ENCODE assay signal across 8 cellular contexts in genomic region chr1:1399870-1400575, GRCh38. TPM values are rescaled to one million over a fixed set of nuclear protein-coding genes. Genes with fewer than 3 reads are reported as not detected.
DNase-seq lines count a peak whose midpoint lies in the region; ATAC-seq, FAIRE-seq and TF ChIP-seq lines count a peak whose summit lies in the region.

No MANE protein-coding gene starts in this region.

- H3K27ac ChIP-seq in A549 (peak overlapping the region; percentile 87 to 99), Peyer's patch (peak overlapping the region; percentile 81 to 87 (median 84)), endodermal cell (ENCODE audit: low read depth, low read length) (peak overlapping the region; percentile 51)

- WGBS in A549 (ENCODE audit: missing lambda C conversion rate): 10% methylated on average over 16 of the region's 34 CpGs
- 10 to 15% methylated on average over 12 to 34 of the region's 34 CpGs for whole genome bisulfite sequencing in endodermal cell (ENCODE audit: insufficient coverage in 1 of 2, insufficient read length in 1 of 2), 2 experiments

- TF ChIP-seq POLR2A in A549 (IDR thresholded peaks at IDR 0.05; ENCODE audit: low read length) (peak; percentile 13; the same call in 1 of the 2 replicates), Peyer's patch (IDR thresholded peaks at IDR 0.05) (no peak)

- no peak for TF ChIP-seq EP300 in A549 (IDR thresholded peaks at IDR 0.05)

- FAIRE-seq in A549 (lab: Jason Lieb, UNC): no peak

- CTCF ChIA-PET in A549 (lab: Yijun Ruan, JAX): interaction anchor here (0.6 to 2.4 kb wide), 7 partner anchors 12 to 105 kb away, joined by 3 to 8 read pairs (median 6); no protein-coding TSS in a partner anchor

- H3K4me2 ChIP-seq in A549: peak overlapping the region; percentile 79

- H3K27ac Mint-ChIP-seq in endodermal cell: peak overlapping the region; percentile 93
- peak overlapping the region; percentile 71 to 91 for H3K27ac Mint-ChIP-seq in natural killer cell treated with Interleukin-12 subunit alpha and Interleukin-12 subunit beta and Interleukin-15 and Interleukin-18, amount 100 ng/mL, for 72 hours

- no peak for TF ChIP-seq RAD21 in A549 (conservative IDR thresholded peaks at IDR 0.05 in 1 of 2, IDR thresholded peaks at IDR 0.05 in 1 of 2)

- H3K27me3 ChIP-seq in Peyer's patch (no peaks in the 10 kb centered on the region), endodermal cell (ENCODE audit: control insufficient read depth, insufficient read depth, low read length, poor library complexity, severe bottlenecking) (no peaks in the 10 kb centered on the region)

- H3K36me3 Mint-ChIP-seq in endodermal cell (ENCODE audit: low read depth): peaks cover 66% of the 10 kb centered on the region
- peaks cover 19% of the 10 kb centered on the region for H3K36me3 Mint-ChIP-seq in natural killer cell treated with Interleukin-12 subunit alpha and Interleukin-12 subunit beta and Interleukin-15 and Interleukin-18, amount 100 ng/mL, for 72 hours

- DNase-seq in A549 (ENCODE audit: low read depth in 1 of 2, low spot score in 1 of 2): no peak
- peak in 1 of 3 donors; percentile 52 for DNase-seq in Peyer's patch
- peak; percentile 65 for DNase-seq in endodermal cell
- no peak for DNase-seq in natural killer cell treated with Interleukin-12 subunit alpha and Interleukin-12 subunit beta and Interleukin-15 and Interleukin-18, amount 100 ng/mL, for 72 hours (ENCODE audit: low spot score)
- DNase-seq in C1 segment of cervical spinal cord (lab: John Stamatoyannopoulos, UW): no peak
- DNase-seq in NCI-H2081 (lab: John Stamatoyannopoulos, UW): no peak
- DNase-seq in central memory CD4-positive, alpha-beta T cell: no peak

- no peaks in the 10 kb centered on the region for H3K27me3 Mint-ChIP-seq in endodermal cell (ENCODE audit: insufficient read depth)
- no peaks in the 10 kb centered on the region for H3K27me3 Mint-ChIP-seq in natural killer cell treated with Interleukin-12 subunit alpha and Interleukin-12 subunit beta and Interleukin-15 and Interleukin-18, amount 100 ng/mL, for 72 hours

- peaks cover 0 to 68% (median 0%) of the 10 kb centered on the region in 3 donors for H3K36me3 ChIP-seq in Peyer's patch
- peaks cover 67% of the 10 kb centered on the region for H3K36me3 ChIP-seq in endodermal cell (ENCODE audit: control insufficient read depth, insufficient read depth, low read length)

- H3K4me3 Mint-ChIP-seq in endodermal cell: peak overlapping the region; percentile 88
- peak overlapping the region; percentile 88 for H3K4me3 Mint-ChIP-seq in natural killer cell treated with Interleukin-12 subunit alpha and Interleukin-12 subunit beta and Interleukin-15 and Interleukin-18, amount 100 ng/mL, for 72 hours

- H3K9me3 ChIP-seq in A549: no peaks in the 10 kb centered on the region
- no peaks in the 10 kb centered on the region for H3K9me3 ChIP-seq in Peyer's patch
- no peaks in the 10 kb centered on the region for H3K9me3 ChIP-seq in endodermal cell (ENCODE audit: control insufficient read depth, low read length)

- peaks cover 29% of the 10 kb centered on the region for H3K4me1 ChIP-seq in A549
- peaks cover 3 to 33% (median 13%) of the 10 kb centered on the region in 4 donors for H3K4me1 ChIP-seq in Peyer's patch
- H3K4me1 ChIP-seq in endodermal cell (ENCODE audit: control insufficient read depth, insufficient read depth, low read length): peaks cover 20% of the 10 kb centered on the region

- POLR2A ChIA-PET in A549 (lab: Yijun Ruan, JAX): interaction anchor here (1.0 to 1.7 kb wide), 2 partner anchors 25 to 31 kb away, joined by 3 to 20 read pairs; partner anchors contain the start of gene AURKAIP1

- peak overlapping the region; percentile 81 for H3K9ac ChIP-seq in endodermal cell (ENCODE audit: extremely low read depth, low read length, poor library complexity, severe bottlenecking)

- no peaks in the 10 kb centered on the region for H3K9me3 Mint-ChIP-seq in endodermal cell
- no peaks in the 10 kb centered on the region for H3K9me3 Mint-ChIP-seq in natural killer cell treated with Interleukin-12 subunit alpha and Interleukin-12 subunit beta and Interleukin-15 and Interleukin-18, amount 100 ng/mL, for 72 hours

- H3K4me3 ChIP-seq in A549 (peak overlapping the region; percentile 96), Peyer's patch (peak overlapping the region; percentile 83 to 95 (median 92)), endodermal cell (ENCODE audit: low read length) (peak overlapping the region; percentile 95)

- ATAC-seq in A549: peak; percentile 6 to 19; a peak in 5 of 6 replicates
- peak; percentile 3 for ATAC-seq in GM18868 (IDR thresholded peaks at IDR 0.05; ENCODE audit: unreplicated experiment)
- peak in 1 of 2 donors; percentile 1 for ATAC-seq in natural killer cell treated with Interleukin-12 subunit alpha and Interleukin-12 subunit beta and Interleukin-15 and Interleukin-18, amount 100 ng/mL, for 72 hours

- TF ChIP-seq CTCF in A549 (IDR thresholded peaks at IDR 0.05): no peak
- TF ChIP-seq CTCF in Peyer's patch (IDR thresholded peaks at IDR 0.05): no peak
- TF ChIP-seq CTCF in endodermal cell (conservative IDR thresholded peaks at IDR 0.05): no peak

- peaks cover 25% of the 10 kb centered on the region for H3K4me1 Mint-ChIP-seq in endodermal cell
- peaks cover 33 to 36% of the 10 kb centered on the region in 2 donors for H3K4me1 Mint-ChIP-seq in natural killer cell treated with Interleukin-12 subunit alpha and Interleukin-12 subunit beta and Interleukin-15 and Interleukin-18, amount 100 ng/mL, for 72 hours (ENCODE audit: low read depth in 2 of 2)

TF ChIP-seq in A549, 52 proteins besides CTCF, POLR2A, EP300 and RAD21 (continues in another document):
- TF ChIP-seq NFE2L2 (conservative IDR thresholded peaks at IDR 0.05; ENCODE audit: low read length): 0 out of 2 replicates have a peak, but pooled peaks have one; percentile 12
- no peak for TF ChIP-seq NR3C1 (IDR thresholded peaks at IDR 0.05)

RNA-seq across cellular contexts. Expression of gene CCNL2, which starts 0.9 kb away (rescaled TPM):
- polyA plus RNA-seq in A549 (2011; rRNA removed): 111 TPM in 2 replicates
- 63.8 and 64.7 TPM in 2 replicates for polyA plus RNA-seq in A549 (2012; cell fraction: cytosol; rRNA removed)
- 470 and 556 TPM in 2 replicates for polyA plus RNA-seq in A549 (2012; cell fraction: nucleus; rRNA removed)
- 80.3 to 93.3 TPM (median 85.5 TPM) in 3 replicates for polyA plus RNA-seq in A549 (2017; fragmentation: RNase III; extraction: RNeasy Plus Mini Kit Qiagen cat#74134 plus additional on column Dnase treatment)
- polyA minus RNA-seq in A549 (2011; rRNA and poly(A)+ RNA removed): 32.8 and 37.7 TPM in 2 replicates
- 1,000 to 10,000 TPM in 1 of 4 donors, 100 to 1,000 TPM in 3; 216 to 1,008 (median 423) TPM for total RNA-seq in Peyer's patch
- total RNA-seq in endodermal cell: 100 to 1,000 TPM; 187 to 244 TPM
- 255 TPM for polyA plus RNA-seq in endodermal cell (2013, experiment 1 of 2)
- polyA plus RNA-seq in endodermal cell (2013, experiment 2 of 2): 217 TPM
- 100 to 1,000 TPM; 124 to 196 TPM for total RNA-seq in natural killer cell treated with Interleukin-12 subunit alpha and Interleukin-12 subunit beta and Interleukin-15 and Interleukin-18, amount 100 ng/mL, for 72 hours

RNA-seq across cellular contexts. Expression of gene MRPL20, which starts 7.1 kb away (rescaled TPM):
- polyA plus RNA-seq in A549 (2011; rRNA removed): 146 and 163 TPM in 2 replicates
- polyA plus RNA-seq in A549 (2012; cell fraction: cytosol; rRNA removed): 151 and 186 TPM in 2 replicates
- 78.1 and 104 TPM in 2 replicates for polyA plus RNA-seq in A549 (2012; cell fraction: nucleus; rRNA removed)
- polyA plus RNA-seq in A549 (2017; fragmentation: RNase III; extraction: RNeasy Plus Mini Kit Qiagen cat#74134 plus additional on column Dnase treatment): 151 to 164 TPM (median 158 TPM) in 3 replicates
- polyA minus RNA-seq in A549 (2011; rRNA and poly(A)+ RNA removed): 50.5 and 55.7 TPM in 2 replicates
- total RNA-seq in Peyer's patch: 10 to 100 TPM; 58.2 to 94.1 (median 78.2) TPM
- 100 to 1,000 TPM; 109 to 129 TPM for total RNA-seq in endodermal cell
- polyA plus RNA-seq in endodermal cell (2013, experiment 1 of 2): 104 TPM
- 98.2 TPM for polyA plus RNA-seq in endodermal cell (2013, experiment 2 of 2)
- total RNA-seq in natural killer cell treated with Interleukin-12 subunit alpha and Interleukin-12 subunit beta and Interleukin-15 and Interleukin-18, amount 100 ng/mL, for 72 hours: 100 to 1,000 TPM; 138 to 175 TPM

RNA-seq across cellular contexts. Expression of gene ANKRD65, which starts 21.1 kb away (rescaled TPM):
- not detected in 2 replicates for polyA plus RNA-seq in A549 (2011; rRNA removed)
- 0.07 and 0.12 TPM in 2 replicates for polyA plus RNA-seq in A549 (2012; cell fraction: cytosol; rRNA removed)
- 0.05 TPM in 1 of 2 replicates, not detected in the other for polyA plus RNA-seq in A549 (2012; cell fraction: nucleus; rRNA removed)
- polyA plus RNA-seq in A549 (2017; fragmentation: RNase III; extraction: RNeasy Plus Mini Kit Qiagen cat#74134 plus additional on column Dnase treatment): 0.05 TPM in 1 of 3 replicates, not detected in the others
- not detected in 2 replicates for polyA minus RNA-seq in A549 (2011; rRNA and poly(A)+ RNA removed)
- total RNA-seq in Peyer's patch: 10 to 100 TPM in 1 of 4 donors, 1 to 10 TPM in 2, under 1 TPM in 1; 0.54 to 11.6 (median 2.0) TPM
- 1 to 10 TPM; 1.6 TPM for total RNA-seq in endodermal cell
- polyA plus RNA-seq in endodermal cell (2013, experiment 1 of 2): 0.78 TPM
- polyA plus RNA-seq in endodermal cell (2013, experiment 2 of 2): 1.7 TPM
- not detected for total RNA-seq in natural killer cell treated with Interleukin-12 subunit alpha and Interleukin-12 subunit beta and Interleukin-15 and Interleukin-18, amount 100 ng/mL, for 72 hours

RNA-seq across cellular contexts. Expression of gene AURKAIP1, which starts 25.0 kb away (rescaled TPM):
- 49.8 and 62.0 TPM in 2 replicates for polyA plus RNA-seq in A549 (2011; rRNA removed)
- 155 and 157 TPM in 2 replicates for polyA plus RNA-seq in A549 (2012; cell fraction: cytosol; rRNA removed)
- polyA plus RNA-seq in A549 (2012; cell fraction: nucleus; rRNA removed): 96.0 and 111 TPM in 2 replicates
- 97.2 to 102 TPM (median 97.9 TPM) in 3 replicates for polyA plus RNA-seq in A549 (2017; fragmentation: RNase III; extraction: RNeasy Plus Mini Kit Qiagen cat#74134 plus additional on column Dnase treatment)
- polyA minus RNA-seq in A549 (2011; rRNA and poly(A)+ RNA removed): 13.1 and 17.2 TPM in 2 replicates
- 100 to 1,000 TPM; 122 to 172 (median 134) TPM for total RNA-seq in Peyer's patch
- 100 to 1,000 TPM; 159 to 162 TPM for total RNA-seq in endodermal cell
- polyA plus RNA-seq in endodermal cell (2013, experiment 1 of 2): 82.4 TPM
- 74.8 TPM for polyA plus RNA-seq in endodermal cell (2013, experiment 2 of 2)
- 100 to 1,000 TPM; 106 to 216 TPM for total RNA-seq in natural killer cell treated with Interleukin-12 subunit alpha and Interleukin-12 subunit beta and Interleukin-15 and Interleukin-18, amount 100 ng/mL, for 72 hours

RNA-seq across cellular contexts. Expression of gene VWA1, which starts 35.5 kb away (rescaled TPM):
- 3.7 and 4.0 TPM in 2 replicates for polyA plus RNA-seq in A549 (2011; rRNA removed)
- polyA plus RNA-seq in A549 (2012; cell fraction: cytosol; rRNA removed): 8.6 and 13.7 TPM in 2 replicates
- polyA plus RNA-seq in A549 (2012; cell fraction: nucleus; rRNA removed): 17.7 and 31.1 TPM in 2 replicates
- 4.2 to 5.3 TPM (median 4.8 TPM) in 3 replicates for polyA plus RNA-seq in A549 (2017; fragmentation: RNase III; extraction: RNeasy Plus Mini Kit Qiagen cat#74134 plus additional on column Dnase treatment)
- polyA minus RNA-seq in A549 (2011; rRNA and poly(A)+ RNA removed): 1.2 and 1.3 TPM in 2 replicates
- 10 to 100 TPM in 1 of 4 donors, 1 to 10 TPM in 3; 3.2 to 14.0 (median 6.7) TPM for total RNA-seq in Peyer's patch
- total RNA-seq in endodermal cell: 10 to 100 TPM; 12.7 to 17.4 TPM
- 10.3 TPM for polyA plus RNA-seq in endodermal cell (2013, experiment 1 of 2)
- 5.6 TPM for polyA plus RNA-seq in endodermal cell (2013, experiment 2 of 2)
- 1 to 10 TPM; 1.3 to 7.7 TPM for total RNA-seq in natural killer cell treated with Interleukin-12 subunit alpha and Interleukin-12 subunit beta and Interleukin-15 and Interleukin-18, amount 100 ng/mL, for 72 hours
